Comparison of ENCODE assay signal across 27 cellular contexts in the genomic region with DNA sequence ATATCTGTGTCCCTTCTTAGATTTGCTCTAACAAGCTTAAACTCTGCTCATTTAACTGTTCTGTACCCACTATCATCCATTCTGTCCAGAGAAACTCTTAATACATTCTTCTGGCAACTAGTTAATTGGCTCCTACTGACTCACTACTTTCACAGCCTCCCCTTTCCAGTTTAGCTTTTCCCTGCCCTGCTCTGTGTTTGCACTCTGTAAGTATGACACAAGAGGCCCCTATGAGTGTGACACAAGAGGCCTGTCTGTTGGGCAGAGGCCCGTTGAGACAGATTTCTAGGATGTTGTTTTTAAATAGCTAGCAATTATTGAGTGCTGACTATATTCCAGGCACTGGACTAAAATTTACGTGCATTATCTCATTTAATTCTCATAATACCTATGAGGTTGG.
DNase-seq lines count a peak whose midpoint lies in the region; ATAC-seq, FAIRE-seq and TF ChIP-seq lines count a peak whose summit lies in the region.
"Had no signal": no experiment of that assay in that cellular context is flagged by ENCODE, and none has a peak within 500 bp of the region (broad histone marks: within the 10 kb centered on the region; RNA-seq: fewer than 3 reads in every experiment).

No MANE protein-coding gene starts in this region.

- H4K91ac ChIP-seq in IMR-90 (ENCODE audit: insufficient read depth, low read depth, low read length), result no peak overlapping the region

- H3K18ac ChIP-seq in IMR-90 (ENCODE audit: low read depth, low read length), result no peak overlapping the region

- DNase-seq in AG08396 (ENCODE audit: low spot score) (peak; percentile 34), IMR-90 (peak; percentile 31), bronchial epithelial cell (ENCODE audit: low read depth) (peak; percentile 67), left lung (no peak), ecto neural progenitor cell (ENCODE audit: low spot score) (no peak), GM13977 (ENCODE audit: low spot score) (no peak)
- DNase-seq: activated CD4-positive, alpha-beta T cell treated with anti-CD3 and anti-CD28 coated beads, Interleukin-2, amount 10 ng/mL, durations not matched to agents 7 days and 5 days; activated naive CD8-positive, alpha-beta T cell treated with anti-CD3 and anti-CD28 coated beads, Interleukin-2, amount 10 ng/mL, durations not matched to agents 7 days and 5 days; CD4-positive, CD25-positive, alpha-beta regulatory T cell; dermis blood vessel endothelial cell; gastrocnemius medialis; kidney glomerular epithelial cell; naive thymus-derived CD4-positive, alpha-beta T cell; NCI-H1694; NCI-H226; PC-9; stimulated activated naive CD4-positive, alpha-beta T cell treated with Interleukin-2 at 50 U/mL for 16 hours; tibial artery had no signal

- H2BK20ac ChIP-seq in IMR-90 (ENCODE audit: low read depth, low read length), result no peak overlapping the region

- TF ChIP-seq CTCF in IMR-90 (conservative IDR thresholded peaks at IDR 0.05; ENCODE audit: low read depth, low read length) (no peak), bronchial epithelial cell (IDR thresholded peaks at IDR 0.05; ENCODE audit: insufficient read depth, low read length, severe bottlenecking) (no peak), left lung (IDR thresholded peaks at IDR 0.05) (no peak), GM13977 (IDR thresholded peaks at IDR 0.05; ENCODE audit: extremely low read depth, insufficient read depth, missing control alignments) (no peak)

- no peak for TF ChIP-seq POLR2A in IMR-90 (IDR thresholded peaks at IDR 0.05; ENCODE audit: low read depth, low read length)

- H4K5ac ChIP-seq in IMR-90 (ENCODE audit: low read depth, low read length), result no peak overlapping the region

- H3K23ac ChIP-seq in IMR-90 (ENCODE audit: low read depth, low read length), result no peak overlapping the region

- CTCF ChIA-PET in IMR-90 (lab: Yijun Ruan, JAX), result no interaction called here

- no peak overlapping the region for H2BK15ac ChIP-seq in IMR-90 (ENCODE audit: low read depth, low read length)

- H2BK5ac ChIP-seq in IMR-90 (ENCODE audit: low read depth, low read length, poor library complexity, severe bottlenecking), result no peak overlapping the region

- no peak overlapping the region for H3K4ac ChIP-seq in IMR-90 (ENCODE audit: low read depth, low read length)

- no CpG with 5 or more reads among the region's 2 CpGs for WGBS in IMR-90 (ENCODE audit: extremely low coverage in 2 of 2, insufficient read length in 1 of 2), 2 experiments

- no peaks in the 10 kb centered on the region for H3K79me1 ChIP-seq in IMR-90 (ENCODE audit: low read depth in 1 of 2, low read length in 2 of 2)

- no peaks in the 10 kb centered on the region for H3K36me3 ChIP-seq in IMR-90 (ENCODE audit: control insufficient read depth, insufficient read depth, low read length)
- no peaks in the 10 kb centered on the region for H3K36me3 ChIP-seq in bronchial epithelial cell (ENCODE audit: control insufficient read depth, insufficient read depth, low read length)
- no peaks in the 10 kb centered on the region for H3K36me3 ChIP-seq in left lung
- H3K36me3 ChIP-seq: breast epithelium, gastrocnemius medialis, SJSA1, tibial artery had no signal

- no peak overlapping the region for H2BK120ac ChIP-seq in IMR-90 (ENCODE audit: low read depth, low read length)

- peaks cover 5% of the 10 kb centered on the region; the same call in 1 of the 2 replicates for H4K20me1 ChIP-seq in IMR-90 (ENCODE audit: insufficient read depth, low read length)

- no peak overlapping the region for H2AK5ac ChIP-seq in IMR-90 (ENCODE audit: low read depth, low read length)

- peaks cover 4% of the 10 kb centered on the region for H3K4me1 ChIP-seq in IMR-90 (ENCODE audit: control insufficient read depth, insufficient read depth, low read length)
- no peaks in the 10 kb centered on the region for H3K4me1 ChIP-seq in left lung
- H3K4me1 ChIP-seq: breast epithelium, gastrocnemius medialis, parathyroid adenoma, SJSA1, tibial artery had no signal

- H3K9ac ChIP-seq in IMR-90 (ENCODE audit: low read depth, low read length), result no peak overlapping the region
- H3K9ac ChIP-seq: parathyroid adenoma had no signal

- H3K9me3 ChIP-seq in IMR-90 (ENCODE audit: control insufficient read depth, insufficient read depth, low read length) (peaks cover 2% of the 10 kb centered on the region; the same call in 1 of the 2 replicates), left lung (peaks cover 0 to 3% of the 10 kb centered on the region in 2 donors)
- H3K9me3 ChIP-seq: breast epithelium, gastrocnemius medialis, SJSA1, tibial artery had no signal

- H3K27me3 ChIP-seq in IMR-90 (ENCODE audit: control insufficient read depth, insufficient read depth, low read length), result peaks cover 43% of the 10 kb centered on the region
- H3K27me3 ChIP-seq in bronchial epithelial cell (ENCODE audit: control insufficient read depth, insufficient read depth, low read length), result peaks cover 7% of the 10 kb centered on the region
- no peaks in the 10 kb centered on the region for H3K27me3 ChIP-seq in left lung
- H3K27me3 ChIP-seq: breast epithelium, gastrocnemius medialis, SJSA1, tibial artery had no signal

- H4K8ac ChIP-seq in IMR-90 (ENCODE audit: low read depth in 2 of 2, low read length in 2 of 2), result no peak overlapping the region

- no peak overlapping the region for H2AFZ ChIP-seq in IMR-90 (replicated peaks; ENCODE audit: low read length, poor library complexity)
- H2AFZ ChIP-seq: parathyroid adenoma, PC-9 had no signal

- TF ChIP-seq RAD21 in IMR-90 (IDR thresholded peaks at IDR 0.05; ENCODE audit: low read length), result no peak

- no peak for FAIRE-seq in bronchial epithelial cell (lab: Jason Lieb, UNC)
- FAIRE-seq: endothelial cell of umbilical vein, K562 had no signal

- H2AK9ac ChIP-seq in IMR-90 (replicated peaks; ENCODE audit: low read depth, low read length, poor library complexity), result no peak overlapping the region

- no peak overlapping the region for H3K27ac ChIP-seq in IMR-90 (ENCODE audit: insufficient read depth, low read length)
- H3K27ac ChIP-seq in left lung, result no peak overlapping the region
- H3K27ac ChIP-seq: breast epithelium, gastrocnemius medialis, parathyroid adenoma, PC-9, SJSA1, tibial artery had no signal

- H3K9me1 ChIP-seq in IMR-90 (ENCODE audit: insufficient read depth, low read length), result peaks cover 9% of the 10 kb centered on the region

- intact Hi-C loops in IMR-90 (cut with micrococcal nuclease), result no loop called here
- intact Hi-C loops in left lung (cut with DNase I), result no loop called here

- no peak overlapping the region for H3K4me2 ChIP-seq in IMR-90 (ENCODE audit: low read depth, low read length)
- H3K4me2 ChIP-seq: PC-9 had no signal

- ATAC-seq in IMR-90 (ENCODE audit: low read depth) (peak; percentile 58), left lung (peak; percentile 89), GM18502 (IDR thresholded peaks at IDR 0.05; ENCODE audit: poor library complexity, unreplicated experiment) (no peak), GM21367 (IDR thresholded peaks at IDR 0.05; ENCODE audit: unreplicated experiment) (no peak)
- ATAC-seq: activated T-helper 17 cell treated with anti-CD3 and anti-CD28 coated beads, Interleukin-2, amount 50 U/mL, for 72 hours; gastrocnemius medialis; K562; naive thymus-derived CD4-positive, alpha-beta T cell had no signal

- no TSS peak for BruUV-seq in IMR-90 (replicated peaks; lab: Mats Ljungman, UMichigan)

- in situ Hi-C loops in IMR-90 (cut with MboI; ENCODE audit: low sequenced_read_pairs), result no loop called here
- in situ Hi-C loops in GM13977 (cut with MboI; ENCODE audit: low pct_unique_long_range_greater_than_20kb, low sequenced_read_pairs, unreplicated experiment), result no loop called here

- no peak overlapping the region for H3K56ac ChIP-seq in IMR-90 (ENCODE audit: extremely low read depth, insufficient read depth, low read length)

- POLR2A ChIA-PET in IMR-90 (lab: Charles Lee; ENCODE audit: unreplicated experiment), result interaction anchor here (1.2 kb wide), 1 partner anchor 12 kb away, joined by 3 read pairs; no protein-coding TSS in a partner anchor

- H3K14ac ChIP-seq in IMR-90 (replicated peaks; ENCODE audit: low read depth, low read length), result no peak overlapping the region

- no peak overlapping the region for H3K4me3 ChIP-seq in IMR-90 (ENCODE audit: insufficient read depth, low read depth, low read length)
- no peak overlapping the region for H3K4me3 ChIP-seq in bronchial epithelial cell (ENCODE audit: low read depth, low read length)
- no peak overlapping the region for H3K4me3 ChIP-seq in left lung
- H3K4me3 ChIP-seq: breast epithelium, gastrocnemius medialis, K562, PC-9, SJSA1, skin epidermis, tibial artery had no signal

- dilution Hi-C loops in IMR-90 (cut with HindIII; ENCODE audit: low sequenced_read_pairs, unreplicated experiment), result no loop called here

TF ChIP-seq in IMR-90, 13 proteins besides CTCF, POLR2A, EP300 and RAD21 (continues in another document):
- TF ChIP-seq MAFK (IDR thresholded peaks at IDR 0.05; ENCODE audit: low read depth, low read length) (no peak), CEBPB (IDR thresholded peaks at IDR 0.05; ENCODE audit: low read depth, low read length) (no peak), MXI1 (IDR thresholded peaks at IDR 0.05; ENCODE audit: borderline replicate concordance, low read depth, low read length) (no peak), FOS (IDR thresholded peaks at IDR 0.05; ENCODE audit: low read depth, low read length) (no peak), RCOR1 (IDR thresholded peaks at IDR 0.05; ENCODE audit: insufficient replicate concordance, low read length) (no peak), CHD1 (IDR thresholded peaks at IDR 0.05; ENCODE audit: low read depth, low read length) (no peak), RFX5 (IDR thresholded peaks at IDR 0.05; ENCODE audit: low read depth, low read length) (no peak), NFE2L2 (IDR thresholded peaks at IDR 0.05; ENCODE audit: low read depth, low read length) (no peak), MAZ (IDR thresholded peaks at IDR 0.05; ENCODE audit: borderline replicate concordance, low read depth, low read length) (no peak), BHLHE40 (IDR thresholded peaks at IDR 0.05; ENCODE audit: low read depth, low read length) (no peak), SMC3 (IDR thresholded peaks at IDR 0.05; ENCODE audit: low read depth, low read length) (no peak)
- TF ChIP-seq, protein P1, sequence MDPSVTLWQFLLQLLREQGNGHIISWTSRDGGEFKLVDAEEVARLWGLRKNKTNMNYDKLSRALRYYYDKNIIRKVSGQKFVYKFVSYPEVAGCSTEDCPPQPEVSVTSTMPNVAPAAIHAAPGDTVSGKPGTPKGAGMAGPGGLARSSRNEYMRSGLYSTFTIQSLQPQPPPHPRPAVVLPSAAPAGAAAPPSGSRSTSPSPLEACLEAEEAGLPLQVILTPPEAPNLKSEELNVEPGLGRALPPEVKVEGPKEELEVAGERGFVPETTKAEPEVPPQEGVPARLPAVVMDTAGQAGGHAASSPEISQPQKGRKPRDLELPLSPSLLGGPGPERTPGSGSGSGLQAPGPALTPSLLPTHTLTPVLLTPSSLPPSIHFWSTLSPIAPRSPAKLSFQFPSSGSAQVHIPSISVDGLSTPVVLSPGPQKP (IDR thresholded peaks at IDR 0.05; ENCODE audit: borderline replicate concordance, low read depth, low read length), result no peak

Comparison
In these comparisons a context has a peak if more than half of its experiments do, and no peak if none do; other contexts are left out.
1. DNase-seq: peak in AG08396 (single experiment), IMR-90 (single experiment) and bronchial epithelial cell (single experiment); none in left lung (0 of 2), ecto neural progenitor cell (single experiment) and GM13977 (single experiment).
2. ATAC-seq: peak in IMR-90 (single experiment) and left lung (single experiment); none in GM18502 (single experiment) and GM21367 (single experiment).